ENCODE assay signal across 8 cellular contexts in the genomic region with DNA sequence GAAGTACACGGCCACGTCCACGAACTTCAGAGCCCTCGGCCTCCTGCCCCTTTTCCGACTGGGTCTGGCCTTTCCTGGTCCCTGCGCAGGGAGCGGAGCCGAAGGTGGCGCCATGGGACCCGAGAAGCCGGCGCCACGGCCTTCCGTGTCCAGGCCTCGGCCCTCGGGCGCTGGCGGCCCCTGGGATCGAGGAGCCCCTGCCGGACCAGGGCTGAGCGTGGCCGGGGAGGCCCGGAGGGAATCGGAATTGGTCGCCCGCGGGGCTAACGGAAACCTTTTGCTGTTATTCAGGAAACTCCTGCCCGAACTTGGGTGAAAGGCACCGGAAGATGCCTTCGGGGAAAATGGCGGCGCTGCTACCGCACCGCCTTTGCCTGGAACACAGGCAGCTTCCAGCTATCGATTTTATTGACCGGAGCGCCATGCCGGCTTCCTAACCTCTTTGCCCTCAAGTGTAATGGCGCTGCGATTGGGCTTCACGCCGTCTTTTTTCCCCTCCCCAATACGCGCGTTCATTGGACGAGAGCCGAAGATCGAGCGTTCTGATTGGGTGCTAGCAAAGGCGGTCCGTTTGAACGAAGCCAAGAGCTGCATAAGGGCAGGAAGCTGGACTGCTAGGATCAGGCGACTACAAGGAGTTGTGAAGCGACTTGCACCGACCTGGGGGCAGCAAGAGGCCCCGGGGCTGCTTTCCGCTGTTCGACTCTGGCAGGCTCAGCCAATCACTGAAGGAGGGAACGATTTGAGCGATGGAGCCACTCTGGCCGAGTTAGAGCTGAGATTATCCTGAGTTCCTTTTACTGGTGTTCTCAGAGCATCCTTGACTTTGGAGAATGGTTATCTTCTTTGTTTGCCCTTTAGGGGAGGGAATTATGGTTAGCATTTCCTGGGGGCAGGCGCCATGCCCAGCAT. TPM values are rescaled to one million over a fixed set of nuclear protein-coding genes. Genes with fewer than 3 reads are reported as not detected.
DNase-seq lines count a peak whose midpoint lies in the region; ATAC-seq, FAIRE-seq and TF ChIP-seq lines count a peak whose summit lies in the region.

Gene ZNF689 (minus strand): TSS at position 462 of the 912 bp plus-strand sequence. CDS start 348 bp downstream, at position 114.

- H3K27me3 ChIP-seq in pancreas: no peaks in the 10 kb centered on the region
- H3K27me3 ChIP-seq in tibial nerve: no peaks in the 10 kb centered on the region

- no peak for FAIRE-seq in pancreas (lab: Jason Lieb, UNC)

- H3K4me3 ChIP-seq in pancreas (peak within 1 kb of the TSS; percentile 59 to 94 (median 74)), tibial nerve (peak within 1 kb of the TSS; percentile 78 to 85 (median 85))

- H3K27ac ChIP-seq in pancreas: peak within 1 kb of the TSS; percentile 93 to 98 (median 97)
- H3K27ac ChIP-seq in tibial nerve: peak within 1 kb of the TSS; percentile 65 to 93 (median 90)

- ATAC-seq in HG02678 (IDR thresholded peaks at IDR 0.05; ENCODE audit: unreplicated experiment) (peak; percentile 88), Right ventricle myocardium superior (ENCODE audit: poor library complexity) (peak; percentile 99), pancreas (peak; percentile 93 to 99 (median 94))

- DNase-seq in NCI-H1417 (lab: John Stamatoyannopoulos, UW) (peak; percentile 95 to 99 (median 97)), SW 1271 (lab: John Stamatoyannopoulos, UW) (peak; percentile 92 to 97), Right ventricle myocardium superior (peak; percentile 93), pancreas (peak; percentile 94 to 99 (median 98)), tibial nerve (ENCODE audit: low spot score in 2 of 2) (peak; percentile 92 to 99)
- DNase-seq in activated naive CD8-positive, alpha-beta T cell treated with anti-CD3 and anti-CD28 coated beads, Interleukin-2, amount 50 U/mL, for 16 hours (ENCODE audit: low read depth, low spot score): peak; percentile 85

- H3K9me3 ChIP-seq in pancreas (no peaks in the 10 kb centered on the region), tibial nerve (no peaks in the 10 kb centered on the region)

- peak in 1 of 2 donors; percentile 82 for TF ChIP-seq EP300 in tibial nerve (IDR thresholded peaks at IDR 0.05)

- intact Hi-C loops in Right ventricle myocardium superior (cut with DNase I): loop anchor here (10.0 kb wide), 1 partner anchor 185 kb away; no protein-coding TSS in a partner anchor
- intact Hi-C loops in pancreas (cut with DNase I): no loop called here

- TF ChIP-seq CTCF in pancreas (IDR thresholded peaks at IDR 0.05) (no peak), tibial nerve (IDR thresholded peaks at IDR 0.05) (peak in 1 of 5 experiments; percentile 46)

- WGBS in pancreas, 2 donors: 0% methylated on average over 57 to 63 of the region's 63 CpGs
- 0 to 2% methylated on average over 40 to 49 of the region's 63 CpGs for WGBS in tibial nerve, 2 donors

- H3K36me3 ChIP-seq in pancreas (peaks cover 0 to 15% (median under 1%) of the 10 kb centered on the region in 3 donors), tibial nerve (peaks cover 0 to 33% (median 0%) of the 10 kb centered on the region in 3 donors)

- H3K4me1 ChIP-seq in pancreas (peaks cover 3 to 9% (median 7%) of the 10 kb centered on the region in 3 donors), tibial nerve (peaks cover 0 to 21% (median 4%) of the 10 kb centered on the region in 4 donors)

- TF ChIP-seq POLR2A in GM10847 (IDR thresholded peaks at IDR 0.05; ENCODE audit: extremely low read depth, insufficient read length) (peak; percentile 40), tibial nerve (IDR thresholded peaks at IDR 0.05) (peak in 1 of 2 donors; percentile 34)

RNA-seq across cellular contexts. Expression of gene ZNF689, which starts in this region (rescaled TPM):
- total RNA-seq in Right ventricle myocardium superior: 4.4 TPM
- total RNA-seq in pancreas: 1 to 10 TPM; 4.2 to 6.1 (median 5.4) TPM
- 1 to 10 TPM; 2.9 to 4.4 TPM for polyA plus RNA-seq in pancreas
- 10 to 100 TPM in 2 of 4 donors, 1 to 10 TPM in 2; 7.8 to 11.7 (median 10.0) TPM for total RNA-seq in tibial nerve

Comparison
In these comparisons a context has a peak if more than half of its experiments do, and no peak if none do; other contexts are left out.
1. Peak in every context shown above with its lines: DNase-seq, ATAC-seq, H3K4me3 ChIP-seq and H3K27ac ChIP-seq.